ENCODE assay signal across 18 cellular contexts in the genomic region with DNA sequence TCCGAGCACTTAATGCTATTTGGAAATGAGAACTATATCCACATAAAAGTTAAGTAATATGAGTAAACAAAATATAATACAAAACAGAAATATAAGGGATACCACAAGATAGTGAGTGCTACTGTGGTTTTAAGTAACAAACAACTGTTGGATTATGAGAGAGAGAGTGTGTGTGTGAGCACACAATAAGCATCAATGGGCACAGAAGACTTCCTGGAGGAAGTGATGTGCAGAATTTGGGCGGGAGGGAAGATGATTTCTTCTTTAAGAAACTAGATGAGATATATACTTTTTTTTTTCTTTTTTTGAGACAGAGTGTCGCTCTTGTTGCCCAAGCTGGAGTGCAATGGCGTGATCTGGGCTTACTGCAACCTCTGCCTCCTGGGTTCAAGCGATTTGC. TPM values are rescaled to one million over a fixed set of nuclear protein-coding genes. Genes with fewer than 3 reads are reported as not detected.
DNase-seq lines count a peak whose midpoint lies in the region; FAIRE-seq and TF ChIP-seq lines count a peak whose summit lies in the region.
"Had no signal": no experiment of that assay in that cellular context is flagged by ENCODE, and none has a peak within 500 bp of the region (broad histone marks: within the 10 kb centered on the region; RNA-seq: fewer than 3 reads in every experiment).

No MANE protein-coding gene starts in this region.

- FAIRE-seq in GM12892 (lab: Jason Lieb, UNC) = no peak
- FAIRE-seq: GM12878, H1, HepG2, HTR-8/SVneo had no signal

- intact Hi-C loops in spleen (cut with DNase I; ENCODE audit: low total_unique reads) (no loop called here), esophagus muscularis mucosa (cut with DNase I) (no loop called here)

- TF ChIP-seq POLR2A in spleen (IDR thresholded peaks at IDR 0.05) (no peak), GM12892 (IDR thresholded peaks at IDR 0.05; ENCODE audit: low read depth, low read length) (no peak), esophagus muscularis mucosa (IDR thresholded peaks at IDR 0.05; ENCODE audit: low read depth) (no peak)

- H3K27me3 ChIP-seq in BLaER1 = no peaks in the 10 kb centered on the region
- no peaks in the 10 kb centered on the region for H3K27me3 ChIP-seq in Karpas-422 (ENCODE audit: low read length)
- no peaks in the 10 kb centered on the region for H3K27me3 ChIP-seq in SJSA1 (replicated peaks)
- H3K27me3 ChIP-seq in spleen (replicated peaks in 1 of 7) = peaks cover 0 to 15% (median 0%) of the 10 kb centered on the region in 7 donors
- H3K27me3 ChIP-seq in esophagus muscularis mucosa = no peaks in the 10 kb centered on the region

- TF ChIP-seq EP300 in esophagus muscularis mucosa (IDR thresholded peaks at IDR 0.05) = no peak

- H3K4me3 ChIP-seq in BLaER1 (no peak overlapping the region), Karpas-422 (ENCODE audit: low read length) (no peak overlapping the region), SJSA1 (no peak overlapping the region), spleen (no peak overlapping the region), coronary artery (no peak overlapping the region), esophagus muscularis mucosa (no peak overlapping the region)
- H3K4me3 ChIP-seq: GM12878, HAP-1 had no signal

- H3K4me1 ChIP-seq in BLaER1 (peaks cover 66% of the 10 kb centered on the region), Karpas-422 (ENCODE audit: low read length) (peaks cover 8% of the 10 kb centered on the region; the same call in 1 of the 2 replicates), SJSA1 (replicated peaks) (peaks cover 66% of the 10 kb centered on the region), spleen (peaks cover 0 to 17% (median 6%) of the 10 kb centered on the region in 6 donors), esophagus muscularis mucosa (peaks cover 6 to 13% (median 12%) of the 10 kb centered on the region in 4 donors)
- H3K4me1 ChIP-seq: Caco-2 had no signal

- H3K27ac ChIP-seq in BLaER1 (no peak overlapping the region; the same call in 1 of the 2 replicates), Karpas-422 (ENCODE audit: low read length) (no peak overlapping the region), SJSA1 (peak overlapping the region; percentile 98), spleen (no peak overlapping the region), coronary artery (no peak overlapping the region), esophagus muscularis mucosa (replicated peaks in 1 of 4) (no peak overlapping the region)
- H3K27ac ChIP-seq: C4-2B had no signal

- H3K9me3 ChIP-seq in BLaER1 = peaks cover under 1% of the 10 kb centered on the region; the same call in 1 of the 2 replicates
- H3K9me3 ChIP-seq in Karpas-422 (ENCODE audit: low read length) = no peaks in the 10 kb centered on the region
- no peaks in the 10 kb centered on the region for H3K9me3 ChIP-seq in SJSA1 (replicated peaks)
- no peaks in the 10 kb centered on the region for H3K9me3 ChIP-seq in spleen
- H3K9me3 ChIP-seq in esophagus muscularis mucosa = no peaks in the 10 kb centered on the region
- H3K9me3 ChIP-seq: Caco-2, HAP-1 had no signal

- H2AFZ ChIP-seq in Karpas-422 (ENCODE audit: low read length) = no peak overlapping the region

- H3K9ac ChIP-seq in BLaER1 (no peak overlapping the region), Karpas-422 (ENCODE audit: low read length) (no peak overlapping the region)

- no peaks in the 10 kb centered on the region for H4K20me1 ChIP-seq in BLaER1
- H4K20me1 ChIP-seq in Karpas-422 (ENCODE audit: insufficient read depth, low read depth, low read length) = no peaks in the 10 kb centered on the region

- TF ChIP-seq CTCF in spleen (IDR thresholded peaks at IDR 0.05 in 8 of 11, conservative IDR thresholded peaks at IDR 0.05 in 3 of 11) (no peak), coronary artery (IDR thresholded peaks at IDR 0.05) (no peak), esophagus muscularis mucosa (IDR thresholded peaks at IDR 0.05) (no peak)

- 61 to 73% (median 64%) methylated on average over 5 of the region's 5 CpGs for WGBS in spleen, 5 donors
- WGBS in esophagus muscularis mucosa = 80% methylated on average over 5 of the region's 5 CpGs

- DNase-seq in CD1c-positive myeloid dendritic cell (ENCODE audit: extremely low spot score) = peak; percentile 27
- DNase-seq in Karpas-422 = peak; percentile 10
- peak in 1 of 2 experiments; percentile 39 for DNase-seq in SJSA1 (ENCODE audit: low read depth in 1 of 2, low spot score in 2 of 2)
- DNase-seq in spleen = no peak
- DNase-seq in GM12892 (ENCODE audit: insufficient read length) = no peak
- no peak for DNase-seq in coronary artery (ENCODE audit: low spot score)
- no peak for DNase-seq in esophagus muscularis mucosa (ENCODE audit: extremely low spot score)
- DNase-seq: ACHN; Caco-2; CD8-positive, alpha-beta memory T cell; HFFc6 had no signal

- H3K9me2 ChIP-seq in Karpas-422 (replicated peaks; ENCODE audit: insufficient read depth, low read length) = no peaks in the 10 kb centered on the region

- H3K79me2 ChIP-seq in Karpas-422 (ENCODE audit: low read length) = no peaks in the 10 kb centered on the region

- H3K4me2 ChIP-seq in BLaER1 (peak overlapping the region; percentile 49), Karpas-422 (ENCODE audit: low read depth, low read length, poor library complexity, severe bottlenecking) (no peak overlapping the region)

- H3K36me3 ChIP-seq in BLaER1 = no peaks in the 10 kb centered on the region
- H3K36me3 ChIP-seq in Karpas-422 (ENCODE audit: insufficient read depth, low read length) = no peaks in the 10 kb centered on the region
- H3K36me3 ChIP-seq in SJSA1 = no peaks in the 10 kb centered on the region
- no peaks in the 10 kb centered on the region for H3K36me3 ChIP-seq in spleen
- H3K36me3 ChIP-seq in esophagus muscularis mucosa = no peaks in the 10 kb centered on the region
- H3K36me3 ChIP-seq: HAP-1 had no signal

RNA-seq across cellular contexts. Expression of gene IER5, which starts 8.0 kb away (rescaled TPM):
- 5.3 and 9.9 TPM in 2 replicates for total RNA-seq in Karpas-422 (2014; rRNA removed; shearing (Covaris generic); ENCODE audit: low replicate concordance)
- 67.6 and 76.5 TPM in 2 replicates for total RNA-seq in SJSA1 (2014; rRNA removed; shearing (Covaris generic))
- total RNA-seq in spleen = 10 to 100 TPM; 33.4 to 62.3 (median 40.8) TPM
- polyA plus RNA-seq in spleen = 10 to 100 TPM; 21.3 to 33.9 (median 32.7) TPM
- polyA plus RNA-seq in GM12892 (2012; ENCODE audit: missing spikeins) = 33.4 TPM
- 10 to 100 TPM; 14.5 to 22.0 (median 16.7) TPM for total RNA-seq in esophagus muscularis mucosa

RNA-seq across cellular contexts. Expression of gene MR1, which starts 46.8 kb away (rescaled TPM):
- total RNA-seq in Karpas-422 (2014; rRNA removed; shearing (Covaris generic); ENCODE audit: low replicate concordance) = 23.2 and 37.3 TPM in 2 replicates
- total RNA-seq in SJSA1 (2014; rRNA removed; shearing (Covaris generic)) = 17.4 and 18.6 TPM in 2 replicates
- 10 to 100 TPM; 21.9 to 35.6 (median 25.8) TPM for total RNA-seq in spleen
- polyA plus RNA-seq in spleen = 1 to 10 TPM; 4.9 to 6.3 (median 6.0) TPM
- polyA plus RNA-seq in GM12892 (2012; ENCODE audit: missing spikeins) = 28.8 TPM
- 10 to 100 TPM; 10.8 to 23.5 (median 15.4) TPM for total RNA-seq in esophagus muscularis mucosa
- total RNA-seq: H1 had no signal

RNA-seq across cellular contexts. Expression of gene STX6, which starts 57.9 kb away (rescaled TPM):
- 25.0 and 26.4 TPM in 2 replicates for total RNA-seq in Karpas-422 (2014; rRNA removed; shearing (Covaris generic); ENCODE audit: low replicate concordance)
- 20.9 and 25.8 TPM in 2 replicates for total RNA-seq in SJSA1 (2014; rRNA removed; shearing (Covaris generic))
- total RNA-seq in spleen = 10 to 100 TPM; 18.3 to 41.4 (median 22.1) TPM
- 10 to 100 TPM in 1 of 3 donors, 1 to 10 TPM in 2; 6.8 to 10.2 (median 8.0) TPM for polyA plus RNA-seq in spleen
- polyA plus RNA-seq in GM12892 (2012; ENCODE audit: missing spikeins) = 15.9 TPM
- 10 to 100 TPM; 19.4 to 38.0 (median 23.2) TPM for total RNA-seq in esophagus muscularis mucosa

Comparison
In these comparisons a context has a peak if more than half of its experiments do, and no peak if none do; other contexts are left out.
1. DNase-seq: peak in CD1c-positive myeloid dendritic cell (single experiment) and Karpas-422 (single experiment); none in spleen (single experiment), GM12892 (single experiment), coronary artery (single experiment) and esophagus muscularis mucosa (single experiment).